1 cellular context compared by ENCODE assay signal in genomic region chr7:17696422-17696821, GRCh38.
A peak's percentile ranks its signal among the peaks of the same experiment; 100 is the strongest.
TF ChIP-seq lines count a peak whose summit lies in the region.

No MANE protein-coding gene starts in this region.

TF ChIP-seq in K562, 482 proteins besides CTCF, POLR2A, EP300 and RAD21 (continued from another document and continues in another):
- TF ChIP-seq MITF (IDR thresholded peaks at IDR 0.05) (no peak), CBX5 (IDR thresholded peaks at IDR 0.05; ENCODE audit: borderline replicate concordance, low read depth) (no peak), MECOM (CRISPR knock-in tag; IDR thresholded peaks at IDR 0.05) (no peak), GTF2E2 (tag; IDR thresholded peaks at IDR 0.05) (no peak), ZNF586 (CRISPR knock-in tag; conservative IDR thresholded peaks at IDR 0.05) (no peak), NBN (IDR thresholded peaks at IDR 0.05; ENCODE audit: low read depth) (no peak), XRCC4 (IDR thresholded peaks at IDR 0.05; ENCODE audit: extremely low read depth, insufficient read depth, insufficient read length) (no peak), NCOA1 (IDR thresholded peaks at IDR 0.05; ENCODE audit: low read depth) (no peak), SAFB2 (IDR thresholded peaks at IDR 0.05; ENCODE audit: borderline replicate concordance, low read depth, low read length, severe bottlenecking) (no peak), SP2 (IDR thresholded peaks at IDR 0.05; ENCODE audit: extremely low read depth, low read depth, low read length, poor library complexity, severe bottlenecking) (no peak), PRMT5 (CRISPR knock-in tag; IDR thresholded peaks at IDR 0.05) (no peak), HDAC6 (IDR thresholded peaks at IDR 0.05; ENCODE audit: low read depth, low read length) (no peak), FOXA3 (CRISPR knock-in tag; conservative IDR thresholded peaks at IDR 0.05 in 1 of 2, IDR thresholded peaks at IDR 0.05 in 1 of 2) (0 out of 4 replicates have a peak, but pooled peaks of 1 of the 2 experiments have one; percentile 28), RERE (CRISPR knock-in tag; IDR thresholded peaks at IDR 0.05; ENCODE audit: borderline replicate concordance) (no peak), HMGN3 (IDR thresholded peaks at IDR 0.05; ENCODE audit: borderline replicate concordance, extremely low read depth, insufficient read length, low read depth, low read length) (no peak), ZNF124 (CRISPR knock-in tag; IDR thresholded peaks at IDR 0.05) (no peak), MNT (conservative IDR thresholded peaks at IDR 0.05) (no peak), EGR1 (conservative IDR thresholded peaks at IDR 0.05) (no peak), ZNF146 (CRISPR knock-in tag; IDR thresholded peaks at IDR 0.05; ENCODE audit: unreplicated experiment) (no peak), USF1 (CRISPR knock-in tag; IDR thresholded peaks at IDR 0.05) (no peak), MLLT1 (IDR thresholded peaks at IDR 0.05) (no peak), ILK (tag; IDR thresholded peaks at IDR 0.05; ENCODE audit: borderline replicate concordance, low read depth) (no peak), SAFB (IDR thresholded peaks at IDR 0.05; ENCODE audit: borderline replicate concordance, low read depth, low read length) (no peak), ZNF561 (CRISPR knock-in tag; conservative IDR thresholded peaks at IDR 0.05) (no peak), JUNB (CRISPR knock-in tag; conservative IDR thresholded peaks at IDR 0.05) (no peak), NR1H2 (CRISPR knock-in tag; IDR thresholded peaks at IDR 0.05) (no peak), RBM17 (IDR thresholded peaks at IDR 0.05; ENCODE audit: borderline replicate concordance, low read depth, low read length) (no peak), BACH1 (tag; IDR thresholded peaks at IDR 0.05) (peak; percentile 25; the same call in 1 of the 2 replicates), SOX6 (IDR thresholded peaks at IDR 0.05) (peak; percentile 49; the same call in 1 of the 2 replicates), SREBF1 (IDR thresholded peaks at IDR 0.05; ENCODE audit: borderline replicate concordance, low read depth, low read length) (no peak), SFPQ (IDR thresholded peaks at IDR 0.05; ENCODE audit: low read depth, low read length) (no peak), ZNF584 (CRISPR knock-in tag; IDR thresholded peaks at IDR 0.05; ENCODE audit: low read depth) (peak; percentile 79), GATAD2B (IDR thresholded peaks at IDR 0.05; ENCODE audit: borderline replicate concordance) (no peak), SRSF9 (IDR thresholded peaks at IDR 0.05; ENCODE audit: borderline replicate concordance, low read depth, low read length) (no peak), ATF4 (CRISPR knock-in tag; IDR thresholded peaks at IDR 0.05) (peak; percentile 88), ATF1 (CRISPR knock-in tag; IDR thresholded peaks at IDR 0.05) (no peak), ATF1 (tag; IDR thresholded peaks at IDR 0.05) (no peak), HNRNPUL1 (IDR thresholded peaks at IDR 0.05; ENCODE audit: low read length) (no peak), ZNF780A (CRISPR knock-in tag; IDR thresholded peaks at IDR 0.05) (no peak), ZNF175 (CRISPR knock-in tag; IDR thresholded peaks at IDR 0.05; ENCODE audit: low read depth) (peak; percentile 87; the same call in 1 of the 2 replicates), EHMT2 (IDR thresholded peaks at IDR 0.05) (no peak), MEF2D (tag; conservative IDR thresholded peaks at IDR 0.05; ENCODE audit: low read depth) (no peak), ZNF263 (CRISPR knock-in tag; IDR thresholded peaks at IDR 0.05; ENCODE audit: borderline replicate concordance) (no peak), DACH1 (IDR thresholded peaks at IDR 0.05; ENCODE audit: partially characterized antibody) (no peak), NR2C2 (CRISPR knock-in tag; IDR thresholded peaks at IDR 0.05) (no peak), NR2C2 (tag; IDR thresholded peaks at IDR 0.05) (peak; percentile 40; the same call in 1 of the 2 replicates), FOS (IDR thresholded peaks at IDR 0.05; ENCODE audit: extremely low read depth, insufficient read length) (no peak), MED1 (CRISPR knock-in tag; IDR thresholded peaks at IDR 0.05; ENCODE audit: borderline replicate concordance) (no peak), TFE3 (CRISPR knock-in tag; IDR thresholded peaks at IDR 0.05) (no peak), CGGBP1 (CRISPR knock-in tag; IDR thresholded peaks at IDR 0.05) (no peak), HBP1 (CRISPR knock-in tag; IDR thresholded peaks at IDR 0.05) (no peak), TRIM24 (IDR thresholded peaks at IDR 0.05) (peak in 1 of 2 experiments; percentile 34; a peak in 1 of 4 replicates), KDM2B (CRISPR knock-in tag; IDR thresholded peaks at IDR 0.05) (no peak), ZKSCAN3 (CRISPR knock-in tag; IDR thresholded peaks at IDR 0.05) (no peak), ATF7 (IDR thresholded peaks at IDR 0.05) (peak; percentile 31; the same call in 1 of the 2 replicates), MCM5 (IDR thresholded peaks at IDR 0.05; ENCODE audit: low read depth) (no peak)
